Comparison of ENCODE assay signal across 10 cellular contexts in genomic region chr19:42250249-42250665, GRCh38. TPM values are rescaled to one million over a fixed set of nuclear protein-coding genes. Genes with fewer than 3 reads are reported as not detected.
DNase-seq lines count a peak whose midpoint lies in the region; ATAC-seq lines count a peak whose summit lies in the region.
"Had no signal": no experiment of that assay in that cellular context is flagged by ENCODE, and none has a peak within 500 bp of the region (broad histone marks: within the 10 kb centered on the region; RNA-seq: fewer than 3 reads in every experiment).

No MANE protein-coding gene starts in this region.

- H3K9me3 ChIP-seq in CD8-positive, alpha-beta memory T cell (ENCODE audit: low read length), result no peaks in the 10 kb centered on the region
- H3K9me3 ChIP-seq in skeletal muscle satellite cell (replicated peaks; ENCODE audit: low read length), result no peaks in the 10 kb centered on the region

- H3K36me3 ChIP-seq in CD8-positive, alpha-beta memory T cell (ENCODE audit: insufficient read depth, low read length), result no peaks in the 10 kb centered on the region
- peaks cover 24% of the 10 kb centered on the region for H3K36me3 ChIP-seq in skeletal muscle satellite cell (ENCODE audit: insufficient read depth, low read length)

- H3K27me3 Mint-ChIP-seq in CD8-positive, alpha-beta memory T cell, result peaks cover 0 to 5% of the 10 kb centered on the region in 2 donors
- no peaks in the 10 kb centered on the region for H3K27me3 Mint-ChIP-seq in activated T-helper 2 cell treated with anti-CD3 and anti-CD28 coated beads, Interferon-gamma antibody, Interleukin-2, Interleukin-4, amounts not matched to agents 10 μg/mL and 5 μg/mL and 100 μg/mL, durations not matched to agents 14 hours and 24 hours and 36 hours (ENCODE audit: low read depth)
- H3K27me3 Mint-ChIP-seq: activated T-helper 17 cell treated with anti-CD3 and anti-CD28 coated beads, Interleukin-2, amount 50 U/mL, for 72 hours had no signal

- DNase-seq in CD8-positive, alpha-beta memory T cell, result no peak
- DNase-seq in activated T-helper 2 cell treated with anti-CD3 and anti-CD28 coated beads, Interferon-gamma antibody, Interleukin-2, Interleukin-4, amounts not matched to agents 10 μg/mL and 5 μg/mL and 100 μg/mL, durations not matched to agents 14 hours and 24 hours and 36 hours (ENCODE audit: low spot score), result no peak
- peak; percentile 73 for DNase-seq in left cardiac atrium
- DNase-seq in NOMO-1 (lab: John Stamatoyannopoulos, UW; ENCODE audit: unreplicated experiment in 2 of 2), result no peak
- DNase-seq in NCI-H2029 treated with DMSO at 0.1 percent for 48 hours (lab: John Stamatoyannopoulos, UW), result no peak
- no peak for DNase-seq in GDM1 (lab: John Stamatoyannopoulos, UW)
- no peak for DNase-seq in inferior parietal cortex (ENCODE audit: extremely low spot score)
- DNase-seq: NCI-H1048 had no signal

- intact Hi-C loops in activated T-helper 2 cell treated with anti-CD3 and anti-CD28 coated beads, Interferon-gamma antibody, Interleukin-2, Interleukin-4, amounts not matched to agents 10 μg/mL and 5 μg/mL and 100 μg/mL, durations not matched to agents 14 hours and 24 hours and 36 hours (cut with micrococcal nuclease), result no loop called here
- intact Hi-C loops in left cardiac atrium (cut with DNase I), result no loop called here

- H3K9me3 Mint-ChIP-seq in CD8-positive, alpha-beta memory T cell, result peaks cover 0 to 1% (median 0%) of the 10 kb centered on the region in 5 donors
- H3K9me3 Mint-ChIP-seq in activated T-helper 2 cell treated with anti-CD3 and anti-CD28 coated beads, Interferon-gamma antibody, Interleukin-2, Interleukin-4, amounts not matched to agents 10 μg/mL and 5 μg/mL and 100 μg/mL, durations not matched to agents 14 hours and 24 hours and 36 hours, result no peaks in the 10 kb centered on the region
- H3K9me3 Mint-ChIP-seq: activated T-helper 17 cell treated with anti-CD3 and anti-CD28 coated beads, Interleukin-2, amount 50 U/mL, for 72 hours had no signal

- ATAC-seq in left cardiac atrium, result no peak
- ATAC-seq: activated T-helper 17 cell treated with anti-CD3 and anti-CD28 coated beads, Interleukin-2, amount 50 U/mL, for 72 hours had no signal

- peak overlapping the region; percentile 85 for H3K4me2 ChIP-seq in skeletal muscle satellite cell (ENCODE audit: low read length)

- H3K36me3 Mint-ChIP-seq in CD8-positive, alpha-beta memory T cell, result peaks cover 0 to 13% (median 1%) of the 10 kb centered on the region in 3 donors
- peaks cover 15% of the 10 kb centered on the region for H3K36me3 Mint-ChIP-seq in activated T-helper 2 cell treated with anti-CD3 and anti-CD28 coated beads, Interferon-gamma antibody, Interleukin-2, Interleukin-4, amounts not matched to agents 10 μg/mL and 5 μg/mL and 100 μg/mL, durations not matched to agents 14 hours and 24 hours and 36 hours (ENCODE audit: low read depth)

- peaks cover 16 to 41% (median 22%) of the 10 kb centered on the region in 3 donors for H3K4me1 Mint-ChIP-seq in CD8-positive, alpha-beta memory T cell
- peaks cover 21% of the 10 kb centered on the region for H3K4me1 Mint-ChIP-seq in activated T-helper 2 cell treated with anti-CD3 and anti-CD28 coated beads, Interferon-gamma antibody, Interleukin-2, Interleukin-4, amounts not matched to agents 10 μg/mL and 5 μg/mL and 100 μg/mL, durations not matched to agents 14 hours and 24 hours and 36 hours (ENCODE audit: low read depth)

- no peaks in the 10 kb centered on the region for H3K27me3 ChIP-seq in CD8-positive, alpha-beta memory T cell (ENCODE audit: insufficient read depth, low read length, poor library complexity, severe bottlenecking)
- H3K27me3 ChIP-seq in skeletal muscle satellite cell (ENCODE audit: control insufficient read depth, insufficient read depth, low read length), result no peaks in the 10 kb centered on the region

- peak overlapping the region in 5 of 8 donors; percentile 17 to 79 (median 47) for H3K27ac Mint-ChIP-seq in CD8-positive, alpha-beta memory T cell
- H3K27ac Mint-ChIP-seq in activated T-helper 2 cell treated with anti-CD3 and anti-CD28 coated beads, Interferon-gamma antibody, Interleukin-2, Interleukin-4, amounts not matched to agents 10 μg/mL and 5 μg/mL and 100 μg/mL, durations not matched to agents 14 hours and 24 hours and 36 hours, result peak overlapping the region; percentile 40
- H3K27ac Mint-ChIP-seq: activated T-helper 17 cell treated with anti-CD3 and anti-CD28 coated beads, Interleukin-2, amount 50 U/mL, for 72 hours had no signal

- peak overlapping the region in 1 of 7 donors; percentile 14 for H3K4me3 Mint-ChIP-seq in CD8-positive, alpha-beta memory T cell
- H3K4me3 Mint-ChIP-seq in activated T-helper 2 cell treated with anti-CD3 and anti-CD28 coated beads, Interferon-gamma antibody, Interleukin-2, Interleukin-4, amounts not matched to agents 10 μg/mL and 5 μg/mL and 100 μg/mL, durations not matched to agents 14 hours and 24 hours and 36 hours (ENCODE audit: low read depth), result no peak overlapping the region
- H3K4me3 Mint-ChIP-seq: activated T-helper 17 cell treated with anti-CD3 and anti-CD28 coated beads, Interleukin-2, amount 50 U/mL, for 72 hours had no signal

- H3K9ac ChIP-seq in skeletal muscle satellite cell (ENCODE audit: low read depth, low read length), result peak overlapping the region; percentile 63

- H3K27ac ChIP-seq in CD8-positive, alpha-beta memory T cell (ENCODE audit: low read depth, low read length), result no peak overlapping the region

- H3K4me1 ChIP-seq in CD8-positive, alpha-beta memory T cell (ENCODE audit: insufficient read depth, low read length), result peaks cover 30% of the 10 kb centered on the region
- H3K4me1 ChIP-seq in skeletal muscle satellite cell (ENCODE audit: control insufficient read depth, insufficient read depth, low read length), result peaks cover 42% of the 10 kb centered on the region

- H3K4me3 ChIP-seq in CD8-positive, alpha-beta memory T cell (ENCODE audit: low read length), result no peak overlapping the region
- H3K4me3 ChIP-seq in skeletal muscle satellite cell (ENCODE audit: low read length), result peak overlapping the region; percentile 63

- POLR2A ChIA-PET in CD8-positive, alpha-beta memory T cell (lab: Charles Lee), result interaction anchor here (0.5 to 0.9 kb wide), 2 partner anchors 32 to 475 kb away, joined by 3 to 4 read pairs; no protein-coding TSS in a partner anchor

- CTCF ChIA-PET in CD8-positive, alpha-beta memory T cell (lab: Charles Lee), result interaction anchor here (0.7 to 2.2 kb wide), 3 partner anchors 7 to 140 kb away, joined by 3 to 8 read pairs (median 7); partner anchors contain the start of gene GSK3A

RNA-seq across cellular contexts. Expression of gene ERF, which starts 4.7 kb away (rescaled TPM):
- 10 to 100 TPM; 58.7 to 64.7 TPM for total RNA-seq in CD8-positive, alpha-beta memory T cell
- polyA plus RNA-seq in CD8-positive, alpha-beta memory T cell, result 5.1 TPM
- total RNA-seq in activated T-helper 2 cell treated with anti-CD3 and anti-CD28 coated beads, Interferon-gamma antibody, Interleukin-2, Interleukin-4, amounts not matched to agents 10 μg/mL and 5 μg/mL and 100 μg/mL, durations not matched to agents 14 hours and 24 hours and 36 hours, result 58.4 and 59.1 TPM in 2 replicates
- total RNA-seq in left cardiac atrium, result 10 to 100 TPM; 37.9 to 50.6 TPM
- total RNA-seq in skeletal muscle satellite cell (2012; rRNA removed), result 26.6 and 46.1 TPM in 2 replicates

RNA-seq across cellular contexts. Expression of gene GSK3A, which starts 7.9 kb away (rescaled TPM):
- total RNA-seq in CD8-positive, alpha-beta memory T cell, result 10 to 100 TPM; 52.9 to 53.5 TPM
- polyA plus RNA-seq in CD8-positive, alpha-beta memory T cell, result 23.8 TPM
- total RNA-seq in activated T-helper 2 cell treated with anti-CD3 and anti-CD28 coated beads, Interferon-gamma antibody, Interleukin-2, Interleukin-4, amounts not matched to agents 10 μg/mL and 5 μg/mL and 100 μg/mL, durations not matched to agents 14 hours and 24 hours and 36 hours, result 48.0 and 52.4 TPM in 2 replicates
- 10 to 100 TPM; 31.7 to 34.4 TPM for total RNA-seq in left cardiac atrium
- 21.4 and 22.3 TPM in 2 replicates for total RNA-seq in skeletal muscle satellite cell (2012; rRNA removed)

RNA-seq across cellular contexts. Expression of gene CIC, which starts 18.8 kb away (rescaled TPM):
- total RNA-seq in CD8-positive, alpha-beta memory T cell, result 10 to 100 TPM; 53.9 to 60.4 TPM
- polyA plus RNA-seq in CD8-positive, alpha-beta memory T cell, result 2.7 TPM
- total RNA-seq in activated T-helper 2 cell treated with anti-CD3 and anti-CD28 coated beads, Interferon-gamma antibody, Interleukin-2, Interleukin-4, amounts not matched to agents 10 μg/mL and 5 μg/mL and 100 μg/mL, durations not matched to agents 14 hours and 24 hours and 36 hours, result 68.3 and 69.3 TPM in 2 replicates
- 10 to 100 TPM; 34.7 to 42.1 TPM for total RNA-seq in left cardiac atrium
- 18.8 and 21.8 TPM in 2 replicates for total RNA-seq in skeletal muscle satellite cell (2012; rRNA removed)

RNA-seq across cellular contexts. Expression of gene ZNF526, which starts 30.1 kb away (rescaled TPM):
- total RNA-seq in CD8-positive, alpha-beta memory T cell, result 10 to 100 TPM; 18.4 to 20.5 TPM
- 9.0 TPM for polyA plus RNA-seq in CD8-positive, alpha-beta memory T cell
- 17.3 and 18.4 TPM in 2 replicates for total RNA-seq in activated T-helper 2 cell treated with anti-CD3 and anti-CD28 coated beads, Interferon-gamma antibody, Interleukin-2, Interleukin-4, amounts not matched to agents 10 μg/mL and 5 μg/mL and 100 μg/mL, durations not matched to agents 14 hours and 24 hours and 36 hours
- 1 to 10 TPM; 5.1 to 6.6 TPM for total RNA-seq in left cardiac atrium
- total RNA-seq in skeletal muscle satellite cell (2012; rRNA removed), result 13.7 and 17.3 TPM in 2 replicates

RNA-seq across cellular contexts. Expression of gene DEDD2, which starts 32.8 kb away (rescaled TPM):
- total RNA-seq in CD8-positive, alpha-beta memory T cell, result 10 to 100 TPM; 30.0 to 32.7 TPM
- polyA plus RNA-seq in CD8-positive, alpha-beta memory T cell, result 163 TPM
- total RNA-seq in activated T-helper 2 cell treated with anti-CD3 and anti-CD28 coated beads, Interferon-gamma antibody, Interleukin-2, Interleukin-4, amounts not matched to agents 10 μg/mL and 5 μg/mL and 100 μg/mL, durations not matched to agents 14 hours and 24 hours and 36 hours, result 32.1 and 33.6 TPM in 2 replicates
- 10 to 100 TPM; 10.7 to 17.6 TPM for total RNA-seq in left cardiac atrium
- 20.3 and 22.7 TPM in 2 replicates for total RNA-seq in skeletal muscle satellite cell (2012; rRNA removed)
